13 cellular contexts compared by ENCODE assay signal in genomic region chr4:170675568-170676262, GRCh38.
DNase-seq lines count a peak whose midpoint lies in the region; ATAC-seq and TF ChIP-seq lines count a peak whose summit lies in the region.
"Had no signal": no experiment of that assay in that cellular context is flagged by ENCODE, and none has a peak within 500 bp of the region (broad histone marks: within the 10 kb centered on the region; RNA-seq: fewer than 3 reads in every experiment).

No MANE protein-coding gene starts in this region.

- 58 to 68% methylated on average over 2 of the region's 2 CpGs for WGBS in upper lobe of left lung, 2 donors

- TF ChIP-seq CTCF in upper lobe of left lung (IDR thresholded peaks at IDR 0.05): no peak

- peak; percentile 1 for DNase-seq in M059J (ENCODE audit: low read depth)
- DNase-seq in iris pigment epithelial cell (ENCODE audit: low read depth): peak; percentile 61
- DNase-seq in NCI-H128 (lab: John Stamatoyannopoulos, UW; ENCODE audit: unreplicated experiment): no peak
- no peak for DNase-seq in mesenteric fat pad (ENCODE audit: low spot score)
- DNase-seq in activated CD4-positive, alpha-beta T cell treated with anti-CD3 and anti-CD28 coated beads, Interleukin-2, amount 50 U/mL, for 4 hours: no peak
- no peak for DNase-seq in upper lobe of left lung
- DNase-seq: aorta, MG63, mucosa of descending colon, NCI-H226, stomach had no signal

- H3K27me3 ChIP-seq in upper lobe of left lung: no peaks in the 10 kb centered on the region
- H3K27me3 ChIP-seq: MG63, stomach had no signal

- H3K4me3 ChIP-seq in upper lobe of left lung: no peak overlapping the region
- H3K4me3 ChIP-seq: MG63, mucosa of descending colon, stomach had no signal

- no peak for TF ChIP-seq POLR2A in upper lobe of left lung (IDR thresholded peaks at IDR 0.05)

- H3K36me3 ChIP-seq in upper lobe of left lung: no peaks in the 10 kb centered on the region
- H3K36me3 ChIP-seq: MG63, stomach had no signal

- H3K9me3 ChIP-seq in upper lobe of left lung: no peaks in the 10 kb centered on the region
- H3K9me3 ChIP-seq: MG63, mucosa of descending colon, stomach had no signal

- ATAC-seq in GM18858 (IDR thresholded peaks at IDR 0.05; ENCODE audit: unreplicated experiment): peak; percentile 50
- ATAC-seq in HG02759 (IDR thresholded peaks at IDR 0.05; ENCODE audit: unreplicated experiment): peak; percentile 69
- ATAC-seq in upper lobe of left lung (ENCODE audit: low FRiP score in 2 of 2): no peak
- ATAC-seq: mucosa of descending colon had no signal

- TF ChIP-seq EP300 in upper lobe of left lung (IDR thresholded peaks at IDR 0.05): no peak

- H3K27ac ChIP-seq in upper lobe of left lung: no peak overlapping the region
- H3K27ac ChIP-seq: stomach had no signal

- no peaks in the 10 kb centered on the region for H3K4me1 ChIP-seq in upper lobe of left lung
- H3K4me1 ChIP-seq: stomach had no signal

Comparison
In these comparisons a context has a peak if more than half of its experiments do, and no peak if none do; other contexts are left out.
1. ATAC-seq: peak in GM18858 (single experiment) and HG02759 (single experiment); none in upper lobe of left lung (0 of 2).
2. DNase-seq: peak in M059J (single experiment) and iris pigment epithelial cell (single experiment); none in NCI-H128 (single experiment), mesenteric fat pad (single experiment), activated CD4-positive, alpha-beta T cell treated with anti-CD3 and anti-CD28 coated beads, Interleukin-2, amount 50 U/mL, for 4 hours (0 of 2) and upper lobe of left lung (0 of 2).